Comparison of ENCODE assay signal across 34 cellular contexts in genomic region chr3:80086426-80086825, GRCh38.
DNase-seq lines count a peak whose midpoint lies in the region; ATAC-seq, FAIRE-seq and TF ChIP-seq lines count a peak whose summit lies in the region.
"Had no signal": no experiment of that assay in that cellular context is flagged by ENCODE, and none has a peak within 500 bp of the region (broad histone marks: within the 10 kb centered on the region; RNA-seq: fewer than 3 reads in every experiment).

No MANE protein-coding gene starts in this region.

- POLR2A ChIA-PET in SK-N-SH (lab: Yijun Ruan, JAX), result no interaction called here

- H3K79me2 ChIP-seq in SK-N-SH (ENCODE audit: insufficient read depth), result no peaks in the 10 kb centered on the region

- no peak for TF ChIP-seq EP300 in SK-N-SH (IDR thresholded peaks at IDR 0.05; ENCODE audit: borderline replicate concordance in 1 of 2, low read depth in 1 of 2, low read length in 1 of 2)

- ATAC-seq in SK-N-SH treated with all-trans-retinoic acid at 6 μM for 48 hours, result no peak
- ATAC-seq: A549; CD8-positive, alpha-beta T cell had no signal

- no peaks in the 10 kb centered on the region for H3F3A ChIP-seq in SK-N-SH (replicated peaks; ENCODE audit: insufficient read depth)

- H3K36me3 ChIP-seq in SK-N-SH (replicated peaks in 1 of 2; ENCODE audit: control insufficient read depth in 1 of 2, insufficient read depth in 2 of 2, low read length in 1 of 2) (no peaks in the 10 kb centered on the region), SK-N-MC (ENCODE audit: insufficient read depth, low read length) (no peaks in the 10 kb centered on the region), kidney (ENCODE audit: control insufficient read depth in 1 of 2, insufficient read depth in 2 of 2, low read length in 2 of 2) (no peaks in the 10 kb centered on the region), small intestine (ENCODE audit: control insufficient read depth in 2 of 2, insufficient read depth in 2 of 2, low read length in 2 of 2) (no peaks in the 10 kb centered on the region)
- H3K36me3 ChIP-seq: BE2C; BLaER1; BLaER1 treated with 17β-estradiol and CSF1 and Interleukin-3, amounts not matched to agents 10 nM and 100 nM had no signal

- H3K4me3 ChIP-seq in SK-N-SH (ENCODE audit: low read depth in 2 of 2, low read length in 1 of 2) (no peak overlapping the region), SK-N-MC (no peak overlapping the region), kidney (ENCODE audit: low read length in 2 of 2) (no peak overlapping the region), small intestine (ENCODE audit: low read depth in 1 of 2, low read length in 2 of 2) (no peak overlapping the region)
- H3K4me3 ChIP-seq: A549; BLaER1; BLaER1 treated with 17β-estradiol and CSF1 and Interleukin-3, amounts not matched to agents 10 nM and 100 nM had no signal

- H3K27ac ChIP-seq in SK-N-SH (ENCODE audit: low read depth in 2 of 2, low read length in 1 of 2) (no peak overlapping the region), SK-N-MC (peak overlapping the region; percentile 50; the same call in 1 of the 2 replicates), kidney (ENCODE audit: low read depth in 2 of 2, low read length in 2 of 2) (no peak overlapping the region), small intestine (ENCODE audit: low read depth in 1 of 2, low read length in 1 of 2) (no peak overlapping the region)
- H3K27ac ChIP-seq: 22Rv1; A549; BLaER1; BLaER1 treated with 17β-estradiol and CSF1 and Interleukin-3, amounts not matched to agents 10 nM and 100 nM; C4-2B had no signal

- DNase-seq in SK-N-SH (no peak), SK-N-MC (ENCODE audit: low read depth, low spot score) (no peak), kidney (no peak), small intestine (no peak), DMS53 treated with DMSO at 0.1 percent for 48 hours (lab: John Stamatoyannopoulos, UW; ENCODE audit: unreplicated experiment) (no peak), UCSD-AML1 (lab: John Stamatoyannopoulos, UW; ENCODE audit: unreplicated experiment) (no peak)
- no peak for DNase-seq in activated T-cell treated with anti-CD3 and anti-CD28 coated beads, Interleukin-2, amount 50 U/mL, for 48 hours
- DNase-seq: 8988T; ACHN; AML-193; BE2C; C1 segment of cervical spinal cord; Caco-2; Calu3; CD4-positive, alpha-beta memory T cell; CD4-positive, alpha-beta T cell; CD4-positive, CD25-positive, alpha-beta regulatory T cell; CD8-positive, alpha-beta memory T cell; CD8-positive, alpha-beta T cell; COR-L47; DMS 273 treated with DMSO at 0.1 percent for 48 hours; DMS153; DMS53; DMS79; DMS79 treated with DMSO at 0.1 percent for 48 hours; DND-41; EL had no signal

- CTCF ChIA-PET in SK-N-SH (lab: Yijun Ruan, JAX), result no interaction called here

- FAIRE-seq in kidney (lab: Jason Lieb, UNC) (peak; percentile 27), small intestine (lab: Jason Lieb, UNC) (peak; percentile 10)
- FAIRE-seq: A204.1, A549 had no signal

- TF ChIP-seq CTCF in SK-N-SH (IDR thresholded peaks at IDR 0.05) (no peak), kidney (IDR thresholded peaks at IDR 0.05; ENCODE audit: borderline replicate concordance, extremely low read depth, insufficient read depth) (no peak)

- H3K27me3 ChIP-seq in SK-N-SH (ENCODE audit: insufficient read depth) (no peaks in the 10 kb centered on the region), small intestine (ENCODE audit: control insufficient read depth in 2 of 2, insufficient read depth in 2 of 2, low read length in 2 of 2) (no peaks in the 10 kb centered on the region)
- H3K27me3 ChIP-seq: BE2C; BLaER1; BLaER1 treated with 17β-estradiol and CSF1 and Interleukin-3, amounts not matched to agents 10 nM and 100 nM had no signal

- H3K4me1 ChIP-seq in SK-N-SH (ENCODE audit: control insufficient read depth in 1 of 2, insufficient read depth in 2 of 2, low read depth in 1 of 2, low read length in 1 of 2) (0 out of 4 replicates have a peak, but pooled peaks cover 0 to 8% of the 10 kb centered on the region in 2 experiments), kidney (ENCODE audit: control insufficient read depth in 1 of 2, insufficient read depth in 1 of 2, low read depth in 1 of 2, low read length in 2 of 2) (no peaks in the 10 kb centered on the region), small intestine (ENCODE audit: control insufficient read depth in 2 of 2, insufficient read depth in 1 of 2, low read depth in 1 of 2, low read length in 1 of 2) (no peaks in the 10 kb centered on the region)
- H3K4me1 ChIP-seq: BE2C; BLaER1; BLaER1 treated with 17β-estradiol and CSF1 and Interleukin-3, amounts not matched to agents 10 nM and 100 nM; Caco-2 had no signal

- H3K9ac ChIP-seq in SK-N-SH (no peak overlapping the region), SK-N-MC (ENCODE audit: insufficient read length) (no peak overlapping the region), kidney (ENCODE audit: low read length in 2 of 2) (no peak overlapping the region)
- H3K9ac ChIP-seq: BLaER1; BLaER1 treated with 17β-estradiol and CSF1 and Interleukin-3, amounts not matched to agents 10 nM and 100 nM had no signal

- intact Hi-C loops in kidney (cut with DNase I), result no loop called here

- H2AFZ ChIP-seq in SK-N-SH (ENCODE audit: low read depth), result no peak overlapping the region

- H3K4me2 ChIP-seq in SK-N-SH, result no peak overlapping the region
- H3K4me2 ChIP-seq: BLaER1; BLaER1 treated with 17β-estradiol and CSF1 and Interleukin-3, amounts not matched to agents 10 nM and 100 nM had no signal

- no peaks in the 10 kb centered on the region for H3K9me2 ChIP-seq in SK-N-SH

- H4K20me1 ChIP-seq in SK-N-SH (ENCODE audit: insufficient read depth), result no peaks in the 10 kb centered on the region
- H4K20me1 ChIP-seq: BLaER1; BLaER1 treated with 17β-estradiol and CSF1 and Interleukin-3, amounts not matched to agents 10 nM and 100 nM had no signal

- no peaks in the 10 kb centered on the region for H3K9me3 ChIP-seq in SK-N-SH
- H3K9me3 ChIP-seq in SK-N-MC (ENCODE audit: low read depth, low read length), result no peaks in the 10 kb centered on the region
- H3K9me3 ChIP-seq in kidney (ENCODE audit: control insufficient read depth in 1 of 2, low read length in 2 of 2), result no peaks in the 10 kb centered on the region
- H3K9me3 ChIP-seq in small intestine (ENCODE audit: control insufficient read depth, low read depth), result no peaks in the 10 kb centered on the region
- H3K9me3 ChIP-seq: A549; BE2C; BLaER1; BLaER1 treated with 17β-estradiol and CSF1 and Interleukin-3, amounts not matched to agents 10 nM and 100 nM; Caco-2 had no signal

- no peak for TF ChIP-seq RAD21 in SK-N-SH (IDR thresholded peaks at IDR 0.05; ENCODE audit: low read length)

TF ChIP-seq in SK-N-SH treated with all-trans-retinoic acid at 6 μM for 48 hours, 23 proteins besides CTCF, POLR2A, EP300 and RAD21:
- TF ChIP-seq ISL1 (CRISPR knock-in tag; IDR thresholded peaks at IDR 0.05) (peak; percentile 96), TOX (CRISPR knock-in tag; IDR thresholded peaks at IDR 0.05; ENCODE audit: borderline replicate concordance) (no peak)

TF ChIP-seq in SK-N-SH, 30 proteins besides CTCF, POLR2A, EP300 and RAD21:
- no peak for TF ChIP-seq RFX5 (IDR thresholded peaks at IDR 0.05; ENCODE audit: low read length)
- TF ChIP-seq JUND (IDR thresholded peaks at IDR 0.05), result no peak
